Comparison of ENCODE assay signal across 17 cellular contexts in the genomic region with DNA sequence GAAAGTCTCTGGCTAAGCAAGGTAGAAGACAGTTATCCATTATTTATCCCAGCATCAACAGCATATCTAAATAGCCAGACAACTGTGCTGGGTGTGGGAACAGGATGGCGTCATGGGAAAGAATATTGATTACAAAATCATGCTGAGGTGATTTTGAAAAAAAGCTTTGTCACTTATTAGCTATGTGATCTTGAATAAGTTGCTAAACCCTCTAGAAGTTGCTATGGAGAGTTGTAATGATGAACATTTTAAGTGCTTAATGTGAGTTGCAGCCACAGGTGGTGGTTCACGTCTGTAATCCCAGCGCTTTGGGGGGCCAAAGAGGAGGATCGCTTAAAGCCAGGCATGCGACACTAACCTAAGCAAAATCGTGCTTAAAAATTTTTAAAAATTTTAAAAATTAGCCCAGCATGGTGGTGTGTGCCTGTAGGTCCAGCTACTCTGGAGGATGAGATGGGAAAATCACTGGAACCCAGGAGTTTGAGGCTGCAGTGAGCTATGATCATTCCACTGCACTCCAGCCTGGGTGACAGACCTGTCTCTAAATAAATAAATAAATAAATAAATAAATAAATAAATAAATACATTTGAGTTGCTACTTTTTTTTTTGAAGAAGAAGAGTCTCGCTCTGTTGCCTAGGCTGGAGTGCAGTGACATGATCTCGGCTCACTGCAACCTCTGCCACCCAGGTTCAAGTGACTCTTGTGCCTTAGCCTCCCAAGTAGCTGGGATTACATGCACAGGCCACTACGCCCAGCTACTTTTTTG. TPM values are rescaled to one million over a fixed set of nuclear protein-coding genes. Genes with fewer than 3 reads are reported as not detected.
"Had no signal": no experiment of that assay in that cellular context is flagged by ENCODE, and none has a peak within 500 bp of the region (broad histone marks: within the 10 kb centered on the region; RNA-seq: fewer than 3 reads in every experiment).

No MANE protein-coding gene starts in this region.

- H3K4me3 ChIP-seq: thyroid gland had no signal

- H3K27me3 Mint-ChIP-seq: activated CD4-positive, alpha-beta T cell treated with anti-CD3 and anti-CD28 coated beads, Interleukin-2, amount 10 ng/mL, durations not matched to agents 24 days and 14 days; activated naive CD4-positive, alpha-beta T cell treated with anti-CD3 and anti-CD28 coated beads, Interleukin-2, amount 50 U/mL, for 24 hours had no signal

- H3K27me3 ChIP-seq: thyroid gland had no signal

- H3K9me3 Mint-ChIP-seq: activated CD4-positive, alpha-beta T cell treated with anti-CD3 and anti-CD28 coated beads, Interleukin-2, amount 10 ng/mL, durations not matched to agents 24 days and 14 days; activated naive CD4-positive, alpha-beta T cell treated with anti-CD3 and anti-CD28 coated beads, Interleukin-2, amount 50 U/mL, for 24 hours; activated T-helper 1 cell treated with anti-CD3 and anti-CD28 coated beads, Interleukin-12 subunit alpha, Interleukin-12 subunit beta, Interleukin-2, Interleukin-4 antibody, amounts not matched to agents 30 ng/mL and 10 ng/mL and 1 ng/mL, durations not matched to agents 14 hours and 24 hours and 36 hours; T-helper 2 cell treated with Interferon-gamma antibody and Interleukin-4, amounts not matched to agents 5 μg/mL and 100 μg/mL, for 36 hours had no signal

- H3K4me1 ChIP-seq: thyroid gland had no signal

- H3K27ac Mint-ChIP-seq: activated CD4-positive, alpha-beta T cell treated with anti-CD3 and anti-CD28 coated beads, Interleukin-2, amount 10 ng/mL, durations not matched to agents 24 days and 14 days; activated CD8-positive, alpha-beta T cell treated with anti-CD3 and anti-CD28 coated beads, Interleukin-2, amount 10 ng/mL, durations not matched to agents 7 days and 5 days; activated naive CD4-positive, alpha-beta T cell treated with anti-CD3 and anti-CD28 coated beads, Interleukin-2, amount 50 U/mL, for 24 hours; activated T-helper 1 cell treated with anti-CD3 and anti-CD28 coated beads, Interleukin-12 subunit alpha, Interleukin-12 subunit beta, Interleukin-2, Interleukin-4 antibody, amounts not matched to agents 30 ng/mL and 10 ng/mL and 1 ng/mL, durations not matched to agents 14 hours and 24 hours and 36 hours; T-helper 2 cell treated with Interferon-gamma antibody and Interleukin-4, amounts not matched to agents 5 μg/mL and 100 μg/mL, for 36 hours had no signal

- H3K27ac ChIP-seq: thyroid gland, VCaP had no signal

- H3K4me1 Mint-ChIP-seq: activated CD4-positive, alpha-beta T cell treated with anti-CD3 and anti-CD28 coated beads, Interleukin-2, amount 10 ng/mL, durations not matched to agents 24 days and 14 days; activated naive CD4-positive, alpha-beta T cell treated with anti-CD3 and anti-CD28 coated beads, Interleukin-2, amount 50 U/mL, for 24 hours had no signal

- ATAC-seq: activated CD4-positive, CD25-positive, alpha-beta regulatory T cell treated with anti-CD3 and anti-CD28 coated beads, Interleukin-2, amount 50 U/mL, for 24 hours; activated CD8-positive, alpha-beta T cell treated with anti-CD3 and anti-CD28 coated beads, Interleukin-2, amount 10 ng/mL, durations not matched to agents 7 days and 5 days; stimulated activated naive CD8-positive, alpha-beta T cell treated with anti-CD3 and anti-CD28 coated beads, Interleukin-15, Interleukin-2, amounts not matched to agents 100 U/mL and 50 U/mL, for 24 hours had no signal

- DNase-seq: activated CD8-positive, alpha-beta T cell treated with anti-CD3 and anti-CD28 coated beads, Interleukin-2, amount 10 ng/mL, durations not matched to agents 7 days and 5 days; activated gamma-delta T cell treated with Interleukin-2 at 50 U/mL for 16 hours; anterior cingulate cortex; central memory CD4-positive, alpha-beta T cell; dermis blood vessel endothelial cell; effector CD8-positive, alpha-beta T cell; foreskin melanocyte; occipital lobe; stimulated activated CD4-positive, alpha-beta T cell treated with anti-CD3 and anti-CD28 coated beads, Interleukin-4, amount 100 ng/mL, for 24 hours; stimulated activated naive CD8-positive, alpha-beta T cell treated with anti-CD3 and anti-CD28 coated beads, Interleukin-15, Interleukin-2, amounts not matched to agents 100 U/mL and 50 U/mL, for 24 hours; thyroid gland had no signal

- H3K4me3 Mint-ChIP-seq: activated CD4-positive, alpha-beta T cell treated with anti-CD3 and anti-CD28 coated beads, Interleukin-2, amount 10 ng/mL, durations not matched to agents 24 days and 14 days; activated CD8-positive, alpha-beta T cell treated with anti-CD3 and anti-CD28 coated beads, Interleukin-2, amount 10 ng/mL, durations not matched to agents 7 days and 5 days; activated naive CD4-positive, alpha-beta T cell treated with anti-CD3 and anti-CD28 coated beads, Interleukin-2, amount 50 U/mL, for 24 hours; activated T-helper 1 cell treated with anti-CD3 and anti-CD28 coated beads, Interleukin-12 subunit alpha, Interleukin-12 subunit beta, Interleukin-2, Interleukin-4 antibody, amounts not matched to agents 30 ng/mL and 10 ng/mL and 1 ng/mL, durations not matched to agents 14 hours and 24 hours and 36 hours; T-helper 2 cell treated with Interferon-gamma antibody and Interleukin-4, amounts not matched to agents 5 μg/mL and 100 μg/mL, for 36 hours had no signal

- H3K9me3 ChIP-seq: thyroid gland had no signal

RNA-seq across cellular contexts. Expression of gene WNT2B, which starts 33.6 kb away (rescaled TPM):
- total RNA-seq: activated CD4-positive, alpha-beta T cell treated with anti-CD3 and anti-CD28 coated beads, Interleukin-2, amount 10 ng/mL, durations not matched to agents 24 days and 14 days; activated CD8-positive, alpha-beta T cell treated with anti-CD3 and anti-CD28 coated beads, Interleukin-2, amount 10 ng/mL, durations not matched to agents 7 days and 5 days had no signal
